28 cellular contexts compared by ENCODE assay signal in the genomic region with DNA sequence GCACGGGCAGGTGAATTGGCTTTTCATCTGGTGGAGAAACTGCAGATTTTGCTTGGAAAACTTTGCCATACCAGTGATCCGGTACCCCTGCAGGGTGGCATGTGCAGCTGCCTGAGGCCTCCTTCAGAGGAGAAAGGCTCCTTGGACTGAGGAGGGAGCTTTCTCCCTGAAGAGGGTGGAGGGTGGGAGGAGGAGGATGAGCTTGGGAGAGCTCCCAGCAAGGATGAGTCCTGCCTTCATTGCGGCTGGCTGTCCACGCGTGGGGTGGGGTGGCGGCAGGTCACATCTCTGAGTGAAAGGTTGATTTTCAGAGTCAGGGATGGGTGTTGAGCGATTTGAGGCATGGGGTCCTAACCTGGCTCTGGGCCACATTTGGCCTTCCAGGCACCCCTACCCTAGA.
"Had no signal": no experiment of that assay in that cellular context is flagged by ENCODE, and none has a peak within 500 bp of the region (broad histone marks: within the 10 kb centered on the region; RNA-seq: fewer than 3 reads in every experiment).

No MANE protein-coding gene starts in this region.

- H3K4me3 ChIP-seq: ascending aorta, body of pancreas, cardiac muscle cell, Peyer's patch, SJCRH30 had no signal

- H3K4me3 Mint-ChIP-seq: activated CD8-positive, alpha-beta T cell treated with anti-CD3 and anti-CD28 coated beads, Interleukin-2, amount 10 ng/mL, durations not matched to agents 7 days and 5 days; activated naive CD8-positive, alpha-beta T cell treated with anti-CD3 and anti-CD28 coated beads, Interleukin-2, amount 10 ng/mL, durations not matched to agents 7 days and 5 days had no signal

- H3K9me3 ChIP-seq: ascending aorta, body of pancreas, Peyer's patch, SJCRH30 had no signal

- H3K9me3 Mint-ChIP-seq: activated naive CD8-positive, alpha-beta T cell treated with anti-CD3 and anti-CD28 coated beads, Interleukin-2, amount 10 ng/mL, durations not matched to agents 7 days and 5 days had no signal

- H3K27ac Mint-ChIP-seq: activated CD8-positive, alpha-beta T cell treated with anti-CD3 and anti-CD28 coated beads, Interleukin-2, amount 10 ng/mL, durations not matched to agents 7 days and 5 days; activated naive CD8-positive, alpha-beta T cell treated with anti-CD3 and anti-CD28 coated beads, Interleukin-2, amount 10 ng/mL, durations not matched to agents 7 days and 5 days had no signal

- H3K36me3 Mint-ChIP-seq: activated naive CD8-positive, alpha-beta T cell treated with anti-CD3 and anti-CD28 coated beads, Interleukin-2, amount 10 ng/mL, durations not matched to agents 7 days and 5 days had no signal

- H3K27me3 ChIP-seq: ascending aorta, body of pancreas, cardiac muscle cell, Peyer's patch, SJCRH30 had no signal

- H3K27me3 Mint-ChIP-seq: activated naive CD8-positive, alpha-beta T cell treated with anti-CD3 and anti-CD28 coated beads, Interleukin-2, amount 10 ng/mL, durations not matched to agents 7 days and 5 days had no signal

- H3K9ac ChIP-seq: KMS-11 had no signal

- H3K27ac ChIP-seq: ascending aorta, body of pancreas, cardiac muscle cell, KMS-11, Peyer's patch, RWPE1, SJCRH30 had no signal

- H3K4me1 ChIP-seq: ascending aorta, body of pancreas, Peyer's patch, SJCRH30 had no signal

- H3K4me1 Mint-ChIP-seq: activated naive CD8-positive, alpha-beta T cell treated with anti-CD3 and anti-CD28 coated beads, Interleukin-2, amount 10 ng/mL, durations not matched to agents 7 days and 5 days had no signal

- DNase-seq: activated CD4-positive, alpha-beta T cell treated with anti-CD3 and anti-CD28 coated beads for 48 hours; activated CD4-positive, alpha-beta T cell treated with anti-CD3 and anti-CD28 coated beads, Interleukin-2, amount 50 U/mL, for 4 hours; activated CD4-positive, CD25-positive, alpha-beta regulatory T cell treated with anti-CD3 and anti-CD28 coated beads, Interleukin-2, amount 50 U/mL, for 72 hours; activated CD8-positive, alpha-beta memory T cell treated with anti-CD3 and anti-CD28 coated beads, Interleukin-2, amount 50 U/mL, for 48 hours; activated CD8-positive, alpha-beta T cell treated with anti-CD3 and anti-CD28 coated beads, Interleukin-2, amount 10 ng/mL, durations not matched to agents 7 days and 5 days; activated naive CD4-positive, alpha-beta T cell treated with anti-CD3 and anti-CD28 coated beads, Interleukin-2, amount 50 U/mL, for 16 hours; activated naive CD8-positive, alpha-beta T cell treated with anti-CD3 and anti-CD28 coated beads, Interleukin-2, amount 10 ng/mL, durations not matched to agents 7 days and 5 days; activated T-cell treated with anti-CD3 and anti-CD28 coated beads, Interleukin-2, amount 50 U/mL, for 1 hour; body of pancreas; MV-4-11; NCI-H1092 treated with DMSO at 0.1 percent for 48 hours; NCI-H1417 treated with DMSO at 0.1 percent for 48 hours; NCI-H1694; NCI-H2029; NCI-H2107; NCI-H2171 treated with DMSO at 0.1 percent for 48 hours; NCI-H226; NCI-H526; NCI-H774; OCI-M1; Right ventricle myocardium superior; SJCRH30; SW 1271 had no signal

- H3K36me3 ChIP-seq: ascending aorta, cardiac muscle cell, Peyer's patch, SJCRH30 had no signal
